1 cellular context compared by ENCODE assay signal in genomic region chr3:52198643-52199608, GRCh38.
TF ChIP-seq lines count a peak whose summit lies in the region.

No MANE protein-coding gene starts in this region.

TF ChIP-seq in endothelial cell of umbilical vein, 7 proteins besides CTCF, POLR2A, EP300 and RAD21 (continued from another document):
- TF ChIP-seq GATA2 (IDR thresholded peaks at IDR 0.05; ENCODE audit: insufficient read depth, insufficient read length, low read depth, low read length): peak; percentile 63
